In the genomic region with DNA sequence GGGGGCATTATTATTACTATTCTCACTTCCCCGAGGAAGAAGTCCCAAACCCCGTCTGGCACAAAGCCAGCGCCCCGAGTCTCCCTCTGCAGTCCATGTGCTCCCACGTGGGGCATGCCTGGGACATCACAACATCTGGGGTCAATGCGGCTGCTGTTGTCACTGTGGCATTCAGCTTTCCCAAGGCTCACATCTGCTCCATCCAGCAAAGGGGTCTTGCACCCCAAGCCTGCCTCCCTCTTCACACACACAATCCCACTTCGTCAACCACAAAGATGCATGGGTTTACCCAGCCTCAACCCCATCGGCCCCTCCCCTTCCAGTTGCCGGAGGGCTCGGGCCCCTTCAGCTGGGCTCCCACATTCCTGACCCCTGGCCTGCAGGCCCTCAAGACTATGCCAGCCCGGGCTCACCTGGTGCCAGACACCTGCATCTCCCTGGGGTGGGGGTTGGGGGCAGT, we compare ENCODE assay signal across 24 cellular contexts.
"Had no signal": no experiment of that assay in that cellular context is flagged by ENCODE, and none has a peak within 500 bp of the region (broad histone marks: within the 10 kb centered on the region; RNA-seq: fewer than 3 reads in every experiment).

No MANE protein-coding gene starts in this region.

- FAIRE-seq: keratinocyte had no signal

- H3K27me3 ChIP-seq: colonic mucosa, right atrium auricular region, transverse colon, upper lobe of right lung, uterus had no signal

- H3K4me3 ChIP-seq: colonic mucosa, lung, prostate gland, right atrium auricular region, smooth muscle cell, thoracic aorta, transverse colon, upper lobe of right lung, uterus had no signal

- H3K4me3 Mint-ChIP-seq: dendritic cell treated with granulocyte-macrophage colony-stimulating factor and Interleukin-4, amounts not matched to agents 40 ng/mL and 50 ng/mL, for 4 days; endodermal cell; memory B cell; natural killer cell; stimulated activated naive B cell treated with anti-CD40 and anti-IgM and Interleukin-4, amounts not matched to agents 10 μg/mL and 1 μg/mL and 100 μg/mL, for 72 hours; stimulated activated naive CD8-positive, alpha-beta T cell treated with anti-CD3 and anti-CD28 coated beads, Interleukin-15, Interleukin-2, amounts not matched to agents 100 ng/mL and 50 ng/mL, for 24 hours had no signal

- H3K27ac ChIP-seq: colonic mucosa, epithelial cell of prostate, prostate gland, right atrium auricular region, thoracic aorta, transverse colon, upper lobe of right lung, uterus had no signal

- H3K36me3 Mint-ChIP-seq: memory B cell; natural killer cell; stimulated activated naive B cell treated with anti-CD40 and anti-IgM and Interleukin-4, amounts not matched to agents 10 μg/mL and 1 μg/mL and 100 μg/mL, for 72 hours had no signal

- H3K36me3 ChIP-seq: colonic mucosa, prostate gland, right atrium auricular region, thoracic aorta, transverse colon, upper lobe of right lung, uterus had no signal

- H3K27me3 Mint-ChIP-seq: stimulated activated naive B cell treated with anti-CD40 and anti-IgM and Interleukin-4, amounts not matched to agents 10 μg/mL and 1 μg/mL and 100 μg/mL, for 72 hours; stimulated activated naive CD8-positive, alpha-beta T cell treated with anti-CD3 and anti-CD28 coated beads, Interleukin-15, Interleukin-2, amounts not matched to agents 100 ng/mL and 50 ng/mL, for 24 hours had no signal

- H3K4me1 Mint-ChIP-seq: endodermal cell, natural killer cell had no signal

- H3K27ac Mint-ChIP-seq: dendritic cell treated with granulocyte-macrophage colony-stimulating factor and Interleukin-4, amounts not matched to agents 40 ng/mL and 50 ng/mL, for 4 days; endodermal cell; memory B cell; natural killer cell; stimulated activated naive B cell treated with anti-CD40 and anti-IgM and Interleukin-4, amounts not matched to agents 10 μg/mL and 1 μg/mL and 100 μg/mL, for 72 hours; stimulated activated naive CD8-positive, alpha-beta T cell treated with anti-CD3 and anti-CD28 coated beads, Interleukin-15, Interleukin-2, amounts not matched to agents 100 ng/mL and 50 ng/mL, for 24 hours had no signal

- H3K9me3 ChIP-seq: colonic mucosa, prostate gland, right atrium auricular region, thoracic aorta, transverse colon, upper lobe of right lung, uterus had no signal

- H3K4me1 ChIP-seq: colonic mucosa, prostate gland, right atrium auricular region, transverse colon, upper lobe of right lung, uterus had no signal

- DNase-seq: colonic mucosa; effector CD8-positive, alpha-beta T cell; endodermal cell; foreskin fibroblast; natural killer cell; stimulated activated CD4-positive, alpha-beta T cell treated with anti-CD3 and anti-CD28 coated beads, Interleukin-12 subunit alpha, Interleukin-12 subunit beta, amount 100 ng/mL, for 4 hours; stimulated activated CD4-positive, alpha-beta T cell treated with anti-CD3 and anti-CD28 coated beads, Interleukin-2, amount 100 ng/mL, for 24 hours; stimulated activated CD4-positive, alpha-beta T cell treated with anti-CD3 and anti-CD28 coated beads, Interleukin-4, amount 100 ng/mL, for 4 hours; stimulated activated naive B cell treated with anti-CD40 and anti-IgM and Interleukin-4, amounts not matched to agents 10 μg/mL and 1 μg/mL and 100 μg/mL, for 72 hours; transverse colon; upper lobe of right lung; uterus had no signal

- H3K9me3 Mint-ChIP-seq: dendritic cell treated with granulocyte-macrophage colony-stimulating factor and Interleukin-4, amounts not matched to agents 40 ng/mL and 50 ng/mL, for 4 days; endodermal cell; memory B cell; natural killer cell; stimulated activated naive B cell treated with anti-CD40 and anti-IgM and Interleukin-4, amounts not matched to agents 10 μg/mL and 1 μg/mL and 100 μg/mL, for 72 hours; stimulated activated naive CD8-positive, alpha-beta T cell treated with anti-CD3 and anti-CD28 coated beads, Interleukin-15, Interleukin-2, amounts not matched to agents 100 ng/mL and 50 ng/mL, for 24 hours had no signal

- ATAC-seq: esophagus mucosa; natural killer cell; sciatic nerve; stimulated activated naive B cell treated with anti-CD40 and anti-IgM and Interleukin-4, amounts not matched to agents 10 μg/mL and 1 μg/mL and 100 μg/mL, for 72 hours; upper lobe of right lung had no signal

- H3K4me2 ChIP-seq: smooth muscle cell had no signal
